Comparison of ENCODE assay signal across 23 cellular contexts in genomic region chr5:98415663-98416062, GRCh38.
DNase-seq lines count a peak whose midpoint lies in the region; ATAC-seq and TF ChIP-seq lines count a peak whose summit lies in the region.
"Had no signal": no experiment of that assay in that cellular context is flagged by ENCODE, and none has a peak within 500 bp of the region (broad histone marks: within the 10 kb centered on the region; RNA-seq: fewer than 3 reads in every experiment).

No MANE protein-coding gene starts in this region.

- TF ChIP-seq CTCF in PC-9 (conservative IDR thresholded peaks at IDR 0.05) (no peak), tibial artery (IDR thresholded peaks at IDR 0.05) (no peak)

- no peaks in the 10 kb centered on the region for H3K79me2 ChIP-seq in PC-9 (ENCODE audit: low read depth)

- in situ Hi-C loops in KBM-7 (cut with MboI; ENCODE audit: low pct_unique_long_range_greater_than_20kb, low sequenced_read_pairs), result no loop called here

- H3K27me3 ChIP-seq in PC-9 (ENCODE audit: insufficient read depth, low read depth) (no peaks in the 10 kb centered on the region), tibial artery (no peaks in the 10 kb centered on the region)
- H3K27me3 ChIP-seq: heart left ventricle, upper lobe of right lung had no signal

- H3K9me3 ChIP-seq in PC-9 (ENCODE audit: insufficient read depth, low read depth), result 0 out of 2 replicates have a peak, but pooled peaks cover 4% of the 10 kb centered on the region
- H3K9me3 ChIP-seq in tibial artery, result no peaks in the 10 kb centered on the region
- H3K9me3 ChIP-seq: heart left ventricle, upper lobe of right lung had no signal

- DNase-seq in ELR (ENCODE audit: low read depth) (peak; percentile 45), PC-9 (no peak), epithelial cell of prostate (ENCODE audit: low read depth, low spot score) (no peak), skeletal muscle cell (ENCODE audit: low read depth) (peak; percentile 13), tibial artery (no peak), KBM-7 (no peak)
- DNase-seq: activated CD4-positive, alpha-beta T cell treated with anti-CD3 and anti-CD28 coated beads for 36 hours; activated effector memory CD4-positive, alpha-beta T cell treated with Interleukin-2 at 50 U/mL for 16 hours; activated naive CD8-positive, alpha-beta T cell treated with anti-CD3 and anti-CD28 coated beads for 36 hours; activated T-cell treated with anti-CD3 and anti-CD28 coated beads for 4 hours; Calu3; DMS79 treated with DMSO at 0.1 percent for 48 hours; heart left ventricle; Karpas-422; NCI-H510A treated with DMSO at 0.1 percent for 48 hours; right cardiac atrium; stimulated activated CD4-positive, alpha-beta T cell treated with anti-CD3 and anti-CD28 coated beads, Interleukin-4, amount 100 ng/mL, for 4 hours; substantia nigra; T-helper 2 cell; upper lobe of right lung had no signal

- no peak overlapping the region for H3K4me3 ChIP-seq in PC-9
- H3K4me3 ChIP-seq in skeletal muscle cell (ENCODE audit: low read depth, low read length), result no peak overlapping the region
- H3K4me3 ChIP-seq in tibial artery, result no peak overlapping the region
- H3K4me3 ChIP-seq: heart left ventricle, SK-N-MC, upper lobe of right lung had no signal

- POLR2A ChIA-PET in PC-9 (lab: Charles Lee; ENCODE audit: unreplicated experiment), result no interaction called here

- H3F3A ChIP-seq in PC-9 (ENCODE audit: insufficient read depth, low read depth), result peaks cover 15% of the 10 kb centered on the region; the same call in 1 of the 2 replicates

- CTCF ChIA-PET in PC-9 (lab: Charles Lee), result no interaction called here

- no TSS peak for BruUV-seq in PC-9 (replicated peaks; lab: Mats Ljungman, UMichigan)

- peak overlapping the region; percentile 46 for H3K27ac ChIP-seq in PC-9
- peak overlapping the region; percentile 83 for H3K27ac ChIP-seq in epithelial cell of prostate
- H3K27ac ChIP-seq in tibial artery, result no peak overlapping the region
- H3K27ac ChIP-seq: heart left ventricle, SK-N-MC, upper lobe of right lung had no signal

- peaks cover 14% of the 10 kb centered on the region for H3K4me1 ChIP-seq in PC-9 (replicated peaks; ENCODE audit: insufficient read depth)
- no peaks in the 10 kb centered on the region for H3K4me1 ChIP-seq in tibial artery
- H3K4me1 ChIP-seq: heart left ventricle, upper lobe of right lung had no signal

- 0 out of 2 replicates have a peak overlapping the region, but pooled peaks have one; percentile 5 for H3K4me2 ChIP-seq in PC-9

- no peak overlapping the region for H2AFZ ChIP-seq in PC-9

- H4K20me1 ChIP-seq in PC-9 (ENCODE audit: insufficient read depth), result no peaks in the 10 kb centered on the region

- no peaks in the 10 kb centered on the region for H3K9me2 ChIP-seq in PC-9 (ENCODE audit: insufficient read depth)

- intact Hi-C loops in PC-9 (cut with micrococcal nuclease; ENCODE audit: unreplicated experiment) (no loop called here), tibial artery (cut with DNase I; ENCODE audit: low total_unique reads) (no loop called here)

- no peaks in the 10 kb centered on the region for H3K36me3 ChIP-seq in PC-9 (ENCODE audit: low read depth)
- no peaks in the 10 kb centered on the region for H3K36me3 ChIP-seq in tibial artery
- H3K36me3 ChIP-seq: heart left ventricle, upper lobe of right lung had no signal

- no peak for ATAC-seq in GM19351 (IDR thresholded peaks at IDR 0.05; ENCODE audit: unreplicated experiment)
- ATAC-seq: activated CD4-positive, alpha-beta T cell treated with anti-CD3 and anti-CD28 coated beads for 36 hours; heart left ventricle; right cardiac atrium; stimulated activated memory B cell treated with anti-CD40 and anti-IgM and Interleukin-4, amounts not matched to agents 10 μg/mL and 1 μg/mL and 100 μg/mL, for 72 hours; upper lobe of right lung had no signal

Comparison
In these comparisons a context has a peak if more than half of its experiments do, and no peak if none do; other contexts are left out.
1. DNase-seq: peak in ELR (single experiment) and skeletal muscle cell (single experiment); none in PC-9 (0 of 2), epithelial cell of prostate (single experiment), tibial artery (0 of 2) and KBM-7 (single experiment).
2. H3K27ac ChIP-seq: peak in PC-9 (single experiment) and epithelial cell of prostate (single experiment); none in tibial artery (0 of 2).